In the genomic region with DNA sequence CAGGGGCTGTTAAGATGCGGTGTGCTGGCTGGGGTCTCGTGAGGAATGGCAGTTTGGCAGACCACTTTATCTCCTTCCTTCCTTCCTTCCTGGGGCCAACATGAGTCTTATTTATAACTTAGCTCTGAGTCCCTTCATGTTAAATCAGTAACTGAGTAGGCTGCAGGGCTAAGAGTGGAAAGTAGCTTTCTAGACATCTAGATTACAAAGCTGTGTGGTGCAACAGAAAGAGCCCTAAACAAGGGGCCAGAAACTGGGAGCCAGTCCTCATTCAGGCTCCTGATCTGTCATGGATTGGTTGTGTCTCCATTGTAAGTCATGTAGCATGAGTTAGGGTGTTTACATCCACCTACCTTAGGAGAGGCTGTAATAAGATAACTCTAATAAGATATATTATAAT, we compare ENCODE assay signal across 31 cellular contexts.
"Had no signal": no experiment of that assay in that cellular context is flagged by ENCODE, and none has a peak within 500 bp of the region (broad histone marks: within the 10 kb centered on the region; RNA-seq: fewer than 3 reads in every experiment).

No MANE protein-coding gene starts in this region.

- ATAC-seq: activated CD8-positive, alpha-beta T cell treated with anti-CD3 and anti-CD28 coated beads, Interleukin-2, amount 10 ng/mL, durations not matched to agents 7 days and 5 days; body of pancreas; Panc1 had no signal

- H3K36me3 ChIP-seq: adrenal gland, breast epithelium, SJCRH30, WERI-Rb-1 had no signal

- H3K27me3 ChIP-seq: adrenal gland, body of pancreas, breast epithelium, SJCRH30 had no signal

- H3K4me1 ChIP-seq: adrenal gland, body of pancreas, breast epithelium, SJCRH30 had no signal

- H3K4me3 ChIP-seq: adrenal gland, body of pancreas, breast epithelium, SJCRH30, SK-N-MC had no signal

- H3K27ac ChIP-seq: adrenal gland, body of pancreas, breast epithelium, SJCRH30, SK-N-MC, WERI-Rb-1 had no signal

- H3K9me3 ChIP-seq: adrenal gland, body of pancreas, breast epithelium, SJCRH30 had no signal

- FAIRE-seq: astrocyte, TTC549 had no signal

- DNase-seq: activated CD4-positive, alpha-beta T cell treated with anti-CD3 and anti-CD28 coated beads for 1 hour; activated CD4-positive, alpha-beta T cell treated with anti-CD3 and anti-CD28 coated beads for 48 hours; activated CD4-positive, alpha-beta T cell treated with anti-CD3 and anti-CD28 coated beads, Interleukin-2, amount 50 U/mL, for 48 hours; activated CD4-positive, CD25-positive, alpha-beta regulatory T cell; activated CD8-positive, alpha-beta T cell treated with anti-CD3 and anti-CD28 coated beads, Interleukin-2, amount 10 ng/mL, durations not matched to agents 7 days and 5 days; activated gamma-delta T cell treated with Interleukin-2 at 50 U/mL for 16 hours; activated naive CD4-positive, alpha-beta T cell treated with anti-CD3 and anti-CD28 coated beads for 36 hours; activated T-cell treated with anti-CD3 and anti-CD28 coated beads, Interleukin-2, amount 50 U/mL, for 24 hours; adrenal gland; body of pancreas; Karpas-422; MM.1S; NCI-H1092 treated with DMSO at 0.1 percent for 48 hours; NCI-H1417; NCI-H146; NCI-H187; NCI-H2029 treated with DMSO at 0.1 percent for 48 hours; NCI-H2107; NCI-H2171; NCI-H510A; NCI-H526; NCI-H748 treated with DMSO at 0.1 percent for 48 hours; SHP77; SJCRH30; T1000; WERI-Rb-1 had no signal
